Comparison of ENCODE assay signal across 25 cellular contexts in the genomic region with DNA sequence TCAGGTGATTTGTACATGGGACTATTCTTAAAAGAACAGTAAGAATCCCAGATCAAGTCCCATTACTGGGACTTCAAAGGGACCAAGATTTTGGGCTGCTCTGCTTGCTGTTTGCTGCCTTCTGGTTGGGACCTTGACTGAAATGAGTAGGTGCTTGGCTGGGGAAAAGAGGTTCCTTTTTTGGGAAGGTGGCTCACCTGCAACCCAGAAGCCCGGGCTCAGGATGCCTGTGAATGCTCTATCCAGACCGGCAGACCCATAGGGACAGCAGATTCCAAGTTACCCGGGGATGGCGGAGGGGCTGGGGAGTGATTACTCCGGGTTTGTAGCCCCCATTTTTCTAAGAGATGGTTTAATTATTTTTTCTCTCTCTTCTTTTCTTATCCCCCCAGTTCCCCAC.
DNase-seq lines count a peak whose midpoint lies in the region; ATAC-seq, FAIRE-seq and TF ChIP-seq lines count a peak whose summit lies in the region.
"Had no signal": no experiment of that assay in that cellular context is flagged by ENCODE, and none has a peak within 500 bp of the region (broad histone marks: within the 10 kb centered on the region; RNA-seq: fewer than 3 reads in every experiment).

No MANE protein-coding gene starts in this region.

- H3K9ac ChIP-seq in colonic mucosa (ENCODE audit: low read depth in 2 of 2, low read length in 2 of 2): no peak overlapping the region
- H3K9ac ChIP-seq: BLaER1 treated with 17β-estradiol and CSF1 and Interleukin-3, amounts not matched to agents 10 nM and 100 nM had no signal

- no peaks in the 10 kb centered on the region for H3K36me3 ChIP-seq in colonic mucosa
- H3K36me3 ChIP-seq in lung (ENCODE audit: control insufficient read depth in 2 of 2, insufficient read depth in 2 of 2, low read length in 2 of 2): no peaks in the 10 kb centered on the region
- H3K36me3 ChIP-seq in ovary: no peaks in the 10 kb centered on the region
- H3K36me3 ChIP-seq: BE2C; BLaER1 treated with 17β-estradiol and CSF1 and Interleukin-3, amounts not matched to agents 10 nM and 100 nM; HAP-1 had no signal

- intact Hi-C loops in colonic mucosa (cut with DNase I) (no loop called here), ovary (cut with DNase I) (no loop called here)

- peaks cover 5% of the 10 kb centered on the region for H3K36me3 Mint-ChIP-seq in type B pancreatic cell
- H3K36me3 Mint-ChIP-seq: CD14-positive monocyte; CD8-positive, alpha-beta memory T cell had no signal

- H3K27ac Mint-ChIP-seq in type B pancreatic cell: no peak overlapping the region
- H3K27ac Mint-ChIP-seq: CD14-positive monocyte; CD4-positive, alpha-beta T cell; CD8-positive, alpha-beta memory T cell; GM23338; HFFc6 had no signal

- H3K27me3 ChIP-seq in colonic mucosa (no peaks in the 10 kb centered on the region), lung (ENCODE audit: control insufficient read depth, insufficient read depth) (no peaks in the 10 kb centered on the region), ovary (no peaks in the 10 kb centered on the region)
- H3K27me3 ChIP-seq: BE2C had no signal

- peak; percentile 10 for DNase-seq in colonic mucosa
- peak; percentile 6 for DNase-seq in lung (ENCODE audit: low spot score)
- peak; percentile 22 for DNase-seq in type B pancreatic cell (ENCODE audit: extremely low spot score, unreplicated experiment)
- DNase-seq in GM12891 (ENCODE audit: insufficient read length, low spot score): no peak
- no peak for DNase-seq in ovary
- DNase-seq: 8988T; ACHN; AML-193; BE2C; CD4-positive, alpha-beta T cell; CD8-positive, alpha-beta memory T cell; DMS 273 treated with DMSO at 0.1 percent for 48 hours; DMS79; EL; GDM1; HFFc6 had no signal

- H3K4me3 ChIP-seq in colonic mucosa (no peak overlapping the region), lung (no peak overlapping the region), ovary (no peak overlapping the region)
- H3K4me3 ChIP-seq: A549; BLaER1 treated with 17β-estradiol and CSF1 and Interleukin-3, amounts not matched to agents 10 nM and 100 nM; GM12878; GM23338; HAP-1 had no signal

- ATAC-seq in lung (ENCODE audit: insufficient read depth, low FRiP score) (no peak), HG03108 (IDR thresholded peaks at IDR 0.05; ENCODE audit: unreplicated experiment) (no peak)
- ATAC-seq: A549, GM12878, GM23338 had no signal

- H3K4me1 Mint-ChIP-seq in type B pancreatic cell (ENCODE audit: unreplicated experiment): no peaks in the 10 kb centered on the region
- H3K4me1 Mint-ChIP-seq: CD14-positive monocyte; CD8-positive, alpha-beta memory T cell had no signal

- peaks cover 7% of the 10 kb centered on the region for H3K27me3 Mint-ChIP-seq in type B pancreatic cell

- H3K9me3 ChIP-seq in colonic mucosa (no peaks in the 10 kb centered on the region), lung (ENCODE audit: control insufficient read depth in 2 of 2, insufficient read depth in 1 of 2, low read length in 1 of 2) (peaks cover 0 to 18% of the 10 kb centered on the region in 2 donors), ovary (no peaks in the 10 kb centered on the region)
- H3K9me3 ChIP-seq: BE2C, HAP-1 had no signal

- 75 to 81% methylated on average over 5 of the region's 5 CpGs for WGBS in lung, 2 donors
- WGBS in ovary, 3 donors: 85 to 89% (median 87%) methylated on average over 5 of the region's 5 CpGs

- no peak for TF ChIP-seq EP300 in ovary (IDR thresholded peaks at IDR 0.05)

- no peak overlapping the region for H3K27ac ChIP-seq in colonic mucosa
- H3K27ac ChIP-seq in lung (ENCODE audit: low read depth in 1 of 2, low read length in 1 of 2): no peak overlapping the region
- no peak overlapping the region for H3K27ac ChIP-seq in ovary
- H3K27ac ChIP-seq: A549; BLaER1 treated with 17β-estradiol and CSF1 and Interleukin-3, amounts not matched to agents 10 nM and 100 nM had no signal

- FAIRE-seq in GM12891 (lab: Jason Lieb, UNC): no peak
- FAIRE-seq: A549, D721Med, GM12878, GM18507 had no signal

- TF ChIP-seq POLR2A in GM12891 (IDR thresholded peaks at IDR 0.05; ENCODE audit: low read depth, low read length) (no peak), ovary (IDR thresholded peaks at IDR 0.05) (no peak)

- H3K9me3 Mint-ChIP-seq in type B pancreatic cell: no peaks in the 10 kb centered on the region
- H3K9me3 Mint-ChIP-seq: CD4-positive, alpha-beta T cell had no signal

- no peaks in the 10 kb centered on the region for H3K4me1 ChIP-seq in colonic mucosa
- no peaks in the 10 kb centered on the region for H3K4me1 ChIP-seq in lung (ENCODE audit: control insufficient read depth in 2 of 2, insufficient read depth in 2 of 2, low read length in 2 of 2)
- H3K4me1 ChIP-seq in ovary (ENCODE audit: insufficient read depth): no peaks in the 10 kb centered on the region
- H3K4me1 ChIP-seq: A549, BE2C, HAP-1 had no signal

- no peak overlapping the region for H3K4me3 Mint-ChIP-seq in type B pancreatic cell
- H3K4me3 Mint-ChIP-seq: CD14-positive monocyte; CD4-positive, alpha-beta T cell; CD8-positive, alpha-beta memory T cell; GM23338; HFFc6 had no signal

- no peak for TF ChIP-seq CTCF in colonic mucosa (IDR thresholded peaks at IDR 0.05)
- no peak for TF ChIP-seq CTCF in lung (IDR thresholded peaks at IDR 0.05; ENCODE audit: control extremely low read depth, extremely low read depth)
- TF ChIP-seq CTCF in type B pancreatic cell (conservative IDR thresholded peaks at IDR 0.05): no peak
- no peak for TF ChIP-seq CTCF in ovary (IDR thresholded peaks at IDR 0.05)

TF ChIP-seq in GM12891, 5 proteins besides CTCF, POLR2A, EP300 and RAD21:
- no peak for TF ChIP-seq POLR2AphosphoS5 (IDR thresholded peaks at IDR 0.05; ENCODE audit: low read depth, low read length)
- no peak for TF ChIP-seq SPI1 (IDR thresholded peaks at IDR 0.05; ENCODE audit: low read depth, low read length)

Comparison
In these comparisons a context has a peak if more than half of its experiments do, and no peak if none do; other contexts are left out.
1. DNase-seq: peak in colonic mucosa (single experiment), lung (single experiment) and type B pancreatic cell (single experiment); none in GM12891 (single experiment) and ovary (0 of 5).